Comparison of ENCODE assay signal across 9 cellular contexts in genomic region chr7:24788075-24788474, GRCh38. TPM values are rescaled to one million over a fixed set of nuclear protein-coding genes. Genes with fewer than 3 reads are reported as not detected.
A peak's percentile ranks its signal among the peaks of the same experiment; 100 is the strongest.
DNase-seq lines count a peak whose midpoint lies in the region; ATAC-seq and TF ChIP-seq lines count a peak whose summit lies in the region.
"Had no signal": no experiment of that assay in that cellular context is flagged by ENCODE, and none has a peak within 500 bp of the region (broad histone marks: within the 10 kb centered on the region; RNA-seq: fewer than 3 reads in every experiment).

No MANE protein-coding gene starts in this region.

- H3K4me2 ChIP-seq in DND-41 (ENCODE audit: insufficient read depth, low read length), result no peak overlapping the region
- no peak overlapping the region for H3K4me2 ChIP-seq in KMS-11
- no peak overlapping the region for H3K4me2 ChIP-seq in parathyroid adenoma (ENCODE audit: low read length)

- H3K79me2 ChIP-seq in DND-41 (ENCODE audit: insufficient read depth, low read length) (no peaks in the 10 kb centered on the region), KMS-11 (ENCODE audit: insufficient read depth, low read depth) (no peaks in the 10 kb centered on the region), parathyroid adenoma (no peaks in the 10 kb centered on the region)

- DNase-seq in DND-41 (no peak), chondrocyte (ENCODE audit: low spot score) (no peak), HuH-7.5 (ENCODE audit: low spot score) (no peak)
- DNase-seq: NCI-H1694 treated with DMSO at 0.1 percent for 48 hours had no signal

- H3K27ac ChIP-seq in DND-41 (ENCODE audit: low read length) (no peak overlapping the region), KMS-11 (no peak overlapping the region), parathyroid adenoma (no peak overlapping the region)

- no peak overlapping the region for H3K4me3 Mint-ChIP-seq in chondrocyte (ENCODE audit: unreplicated experiment)

- H3K4me1 Mint-ChIP-seq in chondrocyte (ENCODE audit: low read depth), result peaks cover 12% of the 10 kb centered on the region

- H3K4me3 ChIP-seq in DND-41 (ENCODE audit: low read depth in 1 of 2, low read length in 2 of 2) (no peak overlapping the region), KMS-11 (IDR thresholded peaks at IDR 0.05; ENCODE audit: insufficient read depth, low read depth, low read length) (no peak overlapping the region), parathyroid adenoma (ENCODE audit: low read depth, low read length) (no peak overlapping the region)

- peak; percentile 47 for TF ChIP-seq CTCF in DND-41 (IDR thresholded peaks at IDR 0.05; ENCODE audit: borderline replicate concordance, extremely low read depth, low read length, poor library complexity, severe bottlenecking)
- peak; percentile 67 for TF ChIP-seq CTCF in KMS-11 (conservative IDR thresholded peaks at IDR 0.05; ENCODE audit: low read depth, low read length)
- peak; percentile 66 for TF ChIP-seq CTCF in chondrocyte (IDR thresholded peaks at IDR 0.05)
- TF ChIP-seq CTCF in parathyroid adenoma (IDR thresholded peaks at IDR 0.05), result peak; percentile 16

- H3K27ac Mint-ChIP-seq in chondrocyte (ENCODE audit: unreplicated experiment), result no peak overlapping the region
- H3K27ac Mint-ChIP-seq: activated naive CD4-positive, alpha-beta T cell treated with anti-CD3 and anti-CD28 coated beads, Interleukin-2, amount 50 U/mL, for 72 hours had no signal

- no peaks in the 10 kb centered on the region for H3K27me3 Mint-ChIP-seq in chondrocyte (ENCODE audit: low read depth)

- peaks cover 14% of the 10 kb centered on the region for H3K9me3 Mint-ChIP-seq in chondrocyte (ENCODE audit: low read depth)

- no peak for ATAC-seq in DND-41 (ENCODE audit: insufficient read depth, low read depth)
- no peak for ATAC-seq in HG03159 (IDR thresholded peaks at IDR 0.05; ENCODE audit: unreplicated experiment)
- no peak for ATAC-seq in HG02870 (IDR thresholded peaks at IDR 0.05; ENCODE audit: unreplicated experiment)
- ATAC-seq: activated naive CD4-positive, alpha-beta T cell treated with anti-CD3 and anti-CD28 coated beads, Interleukin-2, amount 50 U/mL, for 72 hours had no signal

- H3K9ac ChIP-seq in DND-41 (ENCODE audit: low read depth, low read length) (no peak overlapping the region), KMS-11 (no peak overlapping the region), parathyroid adenoma (no peak overlapping the region)

- no peak overlapping the region for H2AFZ ChIP-seq in DND-41 (ENCODE audit: low read depth, low read length)
- H2AFZ ChIP-seq in KMS-11 (ENCODE audit: low read depth), result no peak overlapping the region
- no peak overlapping the region for H2AFZ ChIP-seq in parathyroid adenoma

- H4K20me1 ChIP-seq in DND-41 (ENCODE audit: insufficient read depth, low read length), result no peaks in the 10 kb centered on the region
- H4K20me1 ChIP-seq in KMS-11 (ENCODE audit: insufficient read depth), result no peaks in the 10 kb centered on the region

- H3K36me3 ChIP-seq in DND-41 (ENCODE audit: insufficient read depth, low read length) (no peaks in the 10 kb centered on the region), KMS-11 (ENCODE audit: insufficient read depth) (no peaks in the 10 kb centered on the region), parathyroid adenoma (ENCODE audit: control insufficient read depth, insufficient read depth, low read length) (no peaks in the 10 kb centered on the region)

- peaks cover 3% of the 10 kb centered on the region for H3K36me3 Mint-ChIP-seq in chondrocyte (ENCODE audit: low read depth)

- H3K4me1 ChIP-seq in DND-41 (ENCODE audit: insufficient read depth, low read length) (no peaks in the 10 kb centered on the region), KMS-11 (ENCODE audit: low read depth, poor library complexity, severe bottlenecking) (no peaks in the 10 kb centered on the region), parathyroid adenoma (no peaks in the 10 kb centered on the region)

- H3K27me3 ChIP-seq in DND-41 (ENCODE audit: insufficient read depth, low read length, poor library complexity) (no peaks in the 10 kb centered on the region), KMS-11 (ENCODE audit: insufficient read depth, low read depth) (no peaks in the 10 kb centered on the region), parathyroid adenoma (ENCODE audit: control insufficient read depth, insufficient read depth, low read length) (no peaks in the 10 kb centered on the region)

- H3K9me3 ChIP-seq in DND-41 (ENCODE audit: insufficient read depth, low read length, severe bottlenecking), result peaks cover 3% of the 10 kb centered on the region
- H3K9me3 ChIP-seq in parathyroid adenoma (ENCODE audit: control insufficient read depth, low read length), result no peaks in the 10 kb centered on the region

RNA-seq across cellular contexts. Expression of gene GSDME, which starts 30.8 kb away (rescaled TPM):
- 19.8 to 23.9 TPM (median 23.6 TPM) in 3 replicates for total RNA-seq in chondrocyte

Comparison
In these comparisons a context has a peak if more than half of its experiments do, and no peak if none do; other contexts are left out.
1. CTCF ChIP-seq: peak in every context shown above with its lines; median percentile 67 in KMS-11; 66 in chondrocyte; 47 in DND-41; 16 in parathyroid adenoma.